Comparison of ENCODE assay signal across 10 cellular contexts in genomic region chr4:152079543-152080293, GRCh38.
DNase-seq lines count a peak whose midpoint lies in the region; TF ChIP-seq lines count a peak whose summit lies in the region.
"Had no signal": no experiment of that assay in that cellular context is flagged by ENCODE, and none has a peak within 500 bp of the region (broad histone marks: within the 10 kb centered on the region; RNA-seq: fewer than 3 reads in every experiment).

No MANE protein-coding gene starts in this region.

- no peaks in the 10 kb centered on the region for H4K20me1 ChIP-seq in OCI-LY1 (ENCODE audit: insufficient read depth, low read length)

- no peaks in the 10 kb centered on the region for H3K9me2 ChIP-seq in OCI-LY1 (ENCODE audit: low read depth, low read length)

- H3K36me3 ChIP-seq in OCI-LY1 (ENCODE audit: insufficient read depth, low read length) (no peaks in the 10 kb centered on the region), thymus (ENCODE audit: control insufficient read depth, insufficient read depth) (no peaks in the 10 kb centered on the region), sigmoid colon (no peaks in the 10 kb centered on the region)

- H3K4me1 ChIP-seq in OCI-LY1 (ENCODE audit: insufficient read depth, low read length, severe bottlenecking) (peaks cover 44% of the 10 kb centered on the region), thymus (ENCODE audit: control insufficient read depth, insufficient read depth, low read length) (peaks cover 57% of the 10 kb centered on the region), sigmoid colon (no peaks in the 10 kb centered on the region)

- no peak overlapping the region for H2AFZ ChIP-seq in OCI-LY1 (ENCODE audit: low read length)

- H3K4me3 ChIP-seq in OCI-LY1 (ENCODE audit: low read depth, low read length, poor library complexity, severe bottlenecking) (no peak overlapping the region), thymus (ENCODE audit: low read length) (peak overlapping the region; percentile 11), sigmoid colon (no peak overlapping the region)

- H3K27me3 ChIP-seq in OCI-LY1 (ENCODE audit: insufficient read depth, low read length) (no peaks in the 10 kb centered on the region), thymus (ENCODE audit: control insufficient read depth, insufficient read depth) (no peaks in the 10 kb centered on the region), sigmoid colon (no peaks in the 10 kb centered on the region)

- TF ChIP-seq EP300 in sigmoid colon (IDR thresholded peaks at IDR 0.05): no peak

- peaks cover 4% of the 10 kb centered on the region; the same call in 1 of the 2 replicates for H3K9me3 ChIP-seq in OCI-LY1 (ENCODE audit: low read length)
- H3K9me3 ChIP-seq in thymus (ENCODE audit: control insufficient read depth): no peaks in the 10 kb centered on the region
- H3K9me3 ChIP-seq in sigmoid colon: no peaks in the 10 kb centered on the region

- TF ChIP-seq POLR2A in sigmoid colon (IDR thresholded peaks at IDR 0.05): no peak

- TF ChIP-seq CTCF in OCI-LY1 (IDR thresholded peaks at IDR 0.05; ENCODE audit: low read length): no peak
- TF ChIP-seq CTCF in sigmoid colon (IDR thresholded peaks at IDR 0.05): no peak

- H3F3A ChIP-seq in OCI-LY1 (ENCODE audit: insufficient read depth, low read length): no peaks in the 10 kb centered on the region

- no peaks in the 10 kb centered on the region for H3K79me2 ChIP-seq in OCI-LY1 (ENCODE audit: insufficient read depth, low read length)

- WGBS in thymus: 7% methylated on average over 6 of the region's 6 CpGs
- WGBS in sigmoid colon, 2 donors: 61 to 83% methylated on average over 6 of the region's 6 CpGs

- H3K27ac ChIP-seq in OCI-LY1 (ENCODE audit: low read depth, low read length, poor library complexity, severe bottlenecking) (peak overlapping the region; percentile 93), thymus (ENCODE audit: low read depth) (peak overlapping the region; percentile 72), sigmoid colon (no peak overlapping the region)

- intact Hi-C loops in sigmoid colon (cut with DNase I): no loop called here

- peak overlapping the region; percentile 46 for H3K4me2 ChIP-seq in OCI-LY1 (ENCODE audit: low read length)

- H3K9ac ChIP-seq in OCI-LY1 (ENCODE audit: low read length): peak overlapping the region; percentile 37; the same call in 1 of the 2 replicates

- peak in 5 of 6 experiments; percentile 12 to 67 (median 58) for DNase-seq in stimulated activated naive CD4-positive, alpha-beta T cell (lab: John Stamatoyannopoulos, UW)
- no peak for DNase-seq in stimulated activated naive CD4-positive, alpha-beta T cell treated with Interleukin-2 at 50 U/mL for 16 hours (lab: John Stamatoyannopoulos, UW)
- peak; percentile 34 for DNase-seq in activated effector memory CD4-positive, alpha-beta T cell treated with Interleukin-2 at 50 U/mL for 16 hours
- no peak for DNase-seq in anterior cingulate cortex (lab: John Stamatoyannopoulos, UW)
- no peak for DNase-seq in middle frontal gyrus (ENCODE audit: extremely low spot score, low spot score)
- no peak for DNase-seq in sigmoid colon
- DNase-seq: NCI-H146, NCI-H69 had no signal

Comparison
In these comparisons a context has a peak if more than half of its experiments do, and no peak if none do; other contexts are left out.
1. DNase-seq: peak in stimulated activated naive CD4-positive, alpha-beta T cell (5 of 6) and activated effector memory CD4-positive, alpha-beta T cell treated with Interleukin-2 at 50 U/mL for 16 hours (single experiment); none in stimulated activated naive CD4-positive, alpha-beta T cell treated with Interleukin-2 at 50 U/mL for 16 hours (single experiment), anterior cingulate cortex (0 of 58), middle frontal gyrus (single experiment) and sigmoid colon (single experiment).
2. H3K27ac ChIP-seq: peak in OCI-LY1 (single experiment) and thymus (single experiment); none in sigmoid colon (0 of 4).